In genomic region chr7:155422599-155423336, GRCh38 we compare ENCODE assay signal across 30 cellular contexts. TPM values are rescaled to one million over a fixed set of nuclear protein-coding genes. Genes with fewer than 3 reads are reported as not detected.
"Had no signal": no experiment of that assay in that cellular context is flagged by ENCODE, and none has a peak within 500 bp of the region (broad histone marks: within the 10 kb centered on the region; RNA-seq: fewer than 3 reads in every experiment).

No MANE protein-coding gene starts in this region.

- H3K9me3 ChIP-seq: adrenal gland, body of pancreas, breast epithelium, MG63, SJSA1, SK-N-SH had no signal

- H3K27ac ChIP-seq: adrenal gland, body of pancreas, breast epithelium, PC-9, SJSA1 had no signal

- ATAC-seq: activated CD4-positive, CD25-positive, alpha-beta regulatory T cell treated with anti-CD3 and anti-CD28 coated beads, Interleukin-2, amount 50 U/mL, for 24 hours; activated naive CD4-positive, alpha-beta T cell treated with anti-CD3 and anti-CD28 coated beads, Interleukin-2, amount 50 U/mL, for 72 hours; activated T-cell treated with anti-CD3 and anti-CD28 coated beads, Interleukin-2, amount 50 U/mL, for 4 hours; body of pancreas; WTC11 had no signal

- DNase-seq: activated CD4-positive, alpha-beta memory T cell treated with anti-CD3 and anti-CD28 coated beads for 36 hours; activated CD4-positive, alpha-beta T cell treated with anti-CD3 and anti-CD28 coated beads for 4 hours; activated CD4-positive, alpha-beta T cell treated with anti-CD3 and anti-CD28 coated beads, Interleukin-2, amount 50 U/mL, for 1 hour; activated CD8-positive, alpha-beta memory T cell treated with anti-CD3 and anti-CD28 coated beads, Interleukin-2, amount 50 U/mL, for 4 hours; activated gamma-delta T cell treated with Interleukin-2 at 50 U/mL for 16 hours; activated naive CD4-positive, alpha-beta T cell treated with anti-CD3 and anti-CD28 coated beads for 36 hours; activated T-cell treated with anti-CD3 and anti-CD28 coated beads for 4 hours; activated T-cell treated with anti-CD3 and anti-CD28 coated beads, Interleukin-2, amount 50 U/mL, for 4 hours; adrenal gland; body of pancreas; caudate nucleus; Kasumi-1; KG1; MG63; NCI-H1048; NCI-H1436 treated with DMSO at 0.1 percent for 48 hours; NCI-H1694 treated with DMSO at 0.1 percent for 48 hours; NCI-H2029; NCI-H345; NCI-H524 treated with DMSO at 0.1 percent for 48 hours; PC-9; SHP77 treated with DMSO at 0.1 percent for 48 hours; SK-N-SH had no signal

- H3K4me2 ChIP-seq: PC-9, SK-N-SH had no signal

- FAIRE-seq: astrocyte had no signal

- H3K9me2 ChIP-seq: SK-N-SH had no signal

- H2AFZ ChIP-seq: PC-9 had no signal

- H3K36me3 ChIP-seq: adrenal gland, breast epithelium, MG63, SJSA1 had no signal

- H3K27me3 ChIP-seq: adrenal gland, body of pancreas, MG63 had no signal

- H3K4me1 ChIP-seq: adrenal gland, body of pancreas, breast epithelium, SJSA1 had no signal

- H3K4me3 ChIP-seq: adrenal gland, body of pancreas, breast epithelium, MG63, PC-9, SJSA1 had no signal

- H3K9ac ChIP-seq: SK-N-SH had no signal

RNA-seq across cellular contexts. Expression of gene EN2, which starts 35.2 kb away (rescaled TPM):
- total RNA-seq: activated CD4-positive, alpha-beta memory T cell treated with anti-CD3 and anti-CD28 coated beads for 36 hours; activated naive CD4-positive, alpha-beta T cell treated with anti-CD3 and anti-CD28 coated beads for 36 hours; activated naive CD4-positive, alpha-beta T cell treated with anti-CD3 and anti-CD28 coated beads, Interleukin-2, amount 50 U/mL, for 72 hours; activated T-cell treated with anti-CD3 and anti-CD28 coated beads, Interleukin-2, amount 50 U/mL, for 4 hours; activated T-helper 1 cell treated with anti-CD3 and anti-CD28 coated beads, Interleukin-12 subunit alpha, Interleukin-12 subunit beta, Interleukin-2, Interleukin-4 antibody, amounts not matched to agents 30 ng/mL and 10 ng/mL and 1 ng/mL, durations not matched to agents 14 hours and 24 hours and 36 hours; astrocyte; body of pancreas; PC-9; WTC11 had no signal
